Comparison of ENCODE assay signal across 17 cellular contexts in genomic region chr6:149249370-149250357, GRCh38.
DNase-seq lines count a peak whose midpoint lies in the region; ATAC-seq and TF ChIP-seq lines count a peak whose summit lies in the region.
"Had no signal": no experiment of that assay in that cellular context is flagged by ENCODE, and none has a peak within 500 bp of the region (broad histone marks: within the 10 kb centered on the region; RNA-seq: fewer than 3 reads in every experiment).

No MANE protein-coding gene starts in this region.

- H3K27me3 ChIP-seq in Panc1 (ENCODE audit: control insufficient read depth, insufficient read depth, low read length) = no peaks in the 10 kb centered on the region
- H3K27me3 ChIP-seq: brain microvascular endothelial cell, ovary, stomach had no signal

- peak overlapping the region; percentile 30 for H3K27ac Mint-ChIP-seq in activated naive CD4-positive, alpha-beta T cell treated with anti-CD3 and anti-CD28 coated beads, Interleukin-2, amount 10 ng/mL, durations not matched to agents 7 days and 5 days
- peak overlapping the region; percentile 0 for H3K27ac Mint-ChIP-seq in central memory CD8-positive, alpha-beta T cell (ENCODE audit: low read depth)
- H3K27ac Mint-ChIP-seq in stimulated activated naive B cell treated with anti-CD40 and anti-IgM and Interleukin-4, amounts not matched to agents 10 μg/mL and 1 μg/mL and 100 μg/mL, for 72 hours = peak overlapping the region; percentile 66
- H3K27ac Mint-ChIP-seq in HFFc6 = no peak overlapping the region
- H3K27ac Mint-ChIP-seq: endodermal cell had no signal

- in situ Hi-C loops in Panc1 (cut with HindIII; ENCODE audit: low pct_unique_long_range_greater_than_20kb, low sequenced_read_pairs) = no loop called here

- H3K9me3 ChIP-seq in Panc1 (ENCODE audit: control insufficient read depth, insufficient read depth, low read depth, low read length) = no peaks in the 10 kb centered on the region
- H3K9me3 ChIP-seq: ovary, stomach had no signal

- H3K27ac ChIP-seq in Panc1 (ENCODE audit: low read length) = no peak overlapping the region
- H3K27ac ChIP-seq: brain microvascular endothelial cell, GM23248, ovary, stomach had no signal

- H3K4me1 Mint-ChIP-seq in activated naive CD4-positive, alpha-beta T cell treated with anti-CD3 and anti-CD28 coated beads, Interleukin-2, amount 10 ng/mL, durations not matched to agents 7 days and 5 days = peaks cover 50% of the 10 kb centered on the region
- H3K4me1 Mint-ChIP-seq in central memory CD8-positive, alpha-beta T cell = peaks cover 13% of the 10 kb centered on the region
- H3K4me1 Mint-ChIP-seq in stimulated activated naive B cell treated with anti-CD40 and anti-IgM and Interleukin-4, amounts not matched to agents 10 μg/mL and 1 μg/mL and 100 μg/mL, for 72 hours = peaks cover 50 to 80% of the 10 kb centered on the region in 2 donors
- peaks cover 10% of the 10 kb centered on the region; the same call in 1 of the 2 replicates for H3K4me1 Mint-ChIP-seq in HFFc6 (ENCODE audit: low read depth)
- H3K4me1 Mint-ChIP-seq: endodermal cell had no signal

- peaks cover 12% of the 10 kb centered on the region for H3K36me3 Mint-ChIP-seq in activated naive CD4-positive, alpha-beta T cell treated with anti-CD3 and anti-CD28 coated beads, Interleukin-2, amount 10 ng/mL, durations not matched to agents 7 days and 5 days
- H3K36me3 Mint-ChIP-seq in central memory CD8-positive, alpha-beta T cell (ENCODE audit: insufficient read depth) = no peaks in the 10 kb centered on the region
- H3K36me3 Mint-ChIP-seq in stimulated activated naive B cell treated with anti-CD40 and anti-IgM and Interleukin-4, amounts not matched to agents 10 μg/mL and 1 μg/mL and 100 μg/mL, for 72 hours = peaks cover 3% of the 10 kb centered on the region in 2 donors
- H3K36me3 Mint-ChIP-seq in HFFc6 (ENCODE audit: low read depth) = no peaks in the 10 kb centered on the region

- intact Hi-C loops in Panc1 (cut with micrococcal nuclease; ENCODE audit: unreplicated experiment) = no loop called here

- BruUV-seq in Panc1 (replicated peaks; lab: Mats Ljungman, UMichigan) = no TSS peak

- no peak for DNase-seq in activated naive CD4-positive, alpha-beta T cell treated with anti-CD3 and anti-CD28 coated beads, Interleukin-2, amount 10 ng/mL, durations not matched to agents 7 days and 5 days
- DNase-seq in activated naive CD4-positive, alpha-beta T cell treated with anti-CD3 and anti-CD28 coated beads, Interleukin-2, amount 50 U/mL, for 16 hours = no peak
- DNase-seq in Panc1 (ENCODE audit: low read depth, low spot score) (no peak), SW 1271 (lab: John Stamatoyannopoulos, UW) (no peak), 8988T (no peak), HFFc6 (no peak)
- no peak for DNase-seq in central memory CD8-positive, alpha-beta T cell (ENCODE audit: low spot score in 2 of 2)
- no peak for DNase-seq in stimulated activated naive B cell treated with anti-CD40 and anti-IgM and Interleukin-4, amounts not matched to agents 10 μg/mL and 1 μg/mL and 100 μg/mL, for 72 hours
- DNase-seq: brain microvascular endothelial cell, endodermal cell, foreskin melanocyte, GM23248, Karpas-422, NCI-H510A, ovary, stomach had no signal

- H3K4me1 ChIP-seq in Panc1 (ENCODE audit: control insufficient read depth, insufficient read depth, low read length) = no peaks in the 10 kb centered on the region

- H3K4me3 ChIP-seq in Panc1 (ENCODE audit: low read depth in 2 of 2, low read length in 2 of 2) = no peak overlapping the region
- H3K4me3 ChIP-seq: GM23248, ovary, skin epidermis, stomach had no signal

- CTCF ChIA-PET in activated naive CD4-positive, alpha-beta T cell treated with anti-CD3 and anti-CD28 coated beads, Interleukin-2, amount 10 ng/mL, durations not matched to agents 7 days and 5 days (lab: Charles Lee) = no interaction called here
- CTCF ChIA-PET in Panc1 (lab: Charles Lee) = no interaction called here

- no peaks in the 10 kb centered on the region for H3K36me3 ChIP-seq in Panc1 (ENCODE audit: control insufficient read depth, insufficient read depth, low read length)
- H3K36me3 ChIP-seq: brain microvascular endothelial cell, ovary, stomach had no signal

- peak; percentile 58; the same call in 1 of the 2 replicates for ATAC-seq in Panc1
- ATAC-seq in central memory CD8-positive, alpha-beta T cell (replicated peaks; ENCODE audit: extremely low read depth, poor library complexity, severe bottlenecking) = no peak
- ATAC-seq in stimulated activated naive B cell treated with anti-CD40 and anti-IgM and Interleukin-4, amounts not matched to agents 10 μg/mL and 1 μg/mL and 100 μg/mL, for 72 hours (replicated peaks) = no peak

- no peak overlapping the region for H3K4me3 Mint-ChIP-seq in activated naive CD4-positive, alpha-beta T cell treated with anti-CD3 and anti-CD28 coated beads, Interleukin-2, amount 10 ng/mL, durations not matched to agents 7 days and 5 days
- no peak overlapping the region for H3K4me3 Mint-ChIP-seq in central memory CD8-positive, alpha-beta T cell
- peak overlapping the region; percentile 36 to 68 for H3K4me3 Mint-ChIP-seq in stimulated activated naive B cell treated with anti-CD40 and anti-IgM and Interleukin-4, amounts not matched to agents 10 μg/mL and 1 μg/mL and 100 μg/mL, for 72 hours
- H3K4me3 Mint-ChIP-seq in HFFc6 = no peak overlapping the region
- H3K4me3 Mint-ChIP-seq: endodermal cell had no signal

- H3K27me3 Mint-ChIP-seq in activated naive CD4-positive, alpha-beta T cell treated with anti-CD3 and anti-CD28 coated beads, Interleukin-2, amount 10 ng/mL, durations not matched to agents 7 days and 5 days = peaks cover 5% of the 10 kb centered on the region
- H3K27me3 Mint-ChIP-seq in central memory CD8-positive, alpha-beta T cell = no peaks in the 10 kb centered on the region
- H3K27me3 Mint-ChIP-seq in stimulated activated naive B cell treated with anti-CD40 and anti-IgM and Interleukin-4, amounts not matched to agents 10 μg/mL and 1 μg/mL and 100 μg/mL, for 72 hours = no peaks in the 10 kb centered on the region
- peaks cover 34% of the 10 kb centered on the region for H3K27me3 Mint-ChIP-seq in HFFc6 (ENCODE audit: insufficient read depth)

- POLR2A ChIA-PET in Panc1 (lab: Charles Lee) = no interaction called here

- TF ChIP-seq CTCF in Panc1 (IDR thresholded peaks at IDR 0.05) = no peak
- TF ChIP-seq CTCF in HFFc6 (IDR thresholded peaks at IDR 0.05) = no peak

- H3K9me3 Mint-ChIP-seq in activated naive CD4-positive, alpha-beta T cell treated with anti-CD3 and anti-CD28 coated beads, Interleukin-2, amount 10 ng/mL, durations not matched to agents 7 days and 5 days = peaks cover 9% of the 10 kb centered on the region
- no peaks in the 10 kb centered on the region for H3K9me3 Mint-ChIP-seq in central memory CD8-positive, alpha-beta T cell
- peaks cover 0 to 5% of the 10 kb centered on the region in 2 donors for H3K9me3 Mint-ChIP-seq in stimulated activated naive B cell treated with anti-CD40 and anti-IgM and Interleukin-4, amounts not matched to agents 10 μg/mL and 1 μg/mL and 100 μg/mL, for 72 hours
- no peaks in the 10 kb centered on the region for H3K9me3 Mint-ChIP-seq in HFFc6
- H3K9me3 Mint-ChIP-seq: endodermal cell had no signal

Comparison
In these comparisons a context has a peak if more than half of its experiments do, and no peak if none do; other contexts are left out.
1. H3K4me3 Mint-ChIP-seq: peak in stimulated activated naive B cell treated with anti-CD40 and anti-IgM and Interleukin-4, amounts not matched to agents 10 μg/mL and 1 μg/mL and 100 μg/mL, for 72 hours (2 of 2); none in activated naive CD4-positive, alpha-beta T cell treated with anti-CD3 and anti-CD28 coated beads, Interleukin-2, amount 10 ng/mL, durations not matched to agents 7 days and 5 days (single experiment), central memory CD8-positive, alpha-beta T cell (single experiment) and HFFc6 (single experiment).